ENCODE assay signal across 14 cellular contexts in the genomic region with DNA sequence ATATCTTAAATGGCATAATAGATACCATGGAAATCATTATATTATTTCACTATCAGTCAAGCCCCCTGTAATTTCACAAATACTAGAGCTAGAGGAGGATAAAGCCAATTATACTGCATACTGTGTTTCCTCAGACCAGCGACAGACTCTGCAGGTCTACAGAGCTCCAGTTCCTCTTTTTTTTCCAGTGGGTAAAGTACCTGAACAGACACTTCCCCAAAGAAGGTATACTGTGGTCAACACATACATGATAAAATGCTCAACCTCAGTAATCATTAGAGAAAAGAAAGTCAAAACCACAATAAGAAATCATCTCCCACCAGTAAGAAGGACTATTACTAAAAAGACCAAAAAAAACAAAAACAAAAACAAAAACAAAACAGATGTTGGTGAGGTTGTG.
DNase-seq lines count a peak whose midpoint lies in the region; ATAC-seq lines count a peak whose summit lies in the region.
"Had no signal": no experiment of that assay in that cellular context is flagged by ENCODE, and none has a peak within 500 bp of the region (broad histone marks: within the 10 kb centered on the region; RNA-seq: fewer than 3 reads in every experiment).

No MANE protein-coding gene starts in this region.

- H3K9me3 Mint-ChIP-seq in stimulated activated memory B cell treated with anti-CD40 and anti-IgM and Interleukin-4, amounts not matched to agents 10 μg/mL and 1 μg/mL and 100 μg/mL, for 72 hours, result peaks cover 2% of the 10 kb centered on the region

- H3K36me3 Mint-ChIP-seq in stimulated activated memory B cell treated with anti-CD40 and anti-IgM and Interleukin-4, amounts not matched to agents 10 μg/mL and 1 μg/mL and 100 μg/mL, for 72 hours, result no peaks in the 10 kb centered on the region
- H3K36me3 Mint-ChIP-seq: memory B cell had no signal

- DNase-seq in HK-2 (ENCODE audit: unreplicated experiment) (no peak), NCI-H748 treated with DMSO at 0.1 percent for 48 hours (lab: John Stamatoyannopoulos, UW) (no peak), dedifferentiated amniotic fluid mesenchymal stem cell (ENCODE audit: extremely low spot score) (no peak)
- DNase-seq: activated CD4-positive, CD25-positive, alpha-beta regulatory T cell treated with anti-CD3 and anti-CD28 coated beads, Interleukin-2, amount 50 U/mL, for 72 hours; activated T-cell treated with anti-CD3 and anti-CD28 coated beads, Interleukin-2, amount 50 U/mL, for 1 hour; CD4-positive, alpha-beta T cell; cortex of kidney; KBM-7; NCI-H1930 had no signal

- H3K27ac Mint-ChIP-seq in stimulated activated memory B cell treated with anti-CD40 and anti-IgM and Interleukin-4, amounts not matched to agents 10 μg/mL and 1 μg/mL and 100 μg/mL, for 72 hours, result no peak overlapping the region
- H3K27ac Mint-ChIP-seq: CD4-positive, alpha-beta T cell; memory B cell had no signal

- ATAC-seq in GM19043 (IDR thresholded peaks at IDR 0.05; ENCODE audit: low read depth, unreplicated experiment) (peak; percentile 60), GM21825 (IDR thresholded peaks at IDR 0.05; ENCODE audit: unreplicated experiment) (peak; percentile 87), HG03159 (IDR thresholded peaks at IDR 0.05; ENCODE audit: unreplicated experiment) (peak; percentile 88)
- peak; percentile 72 for ATAC-seq in stimulated activated memory B cell treated with anti-CD40 and anti-IgM and Interleukin-4, amounts not matched to agents 10 μg/mL and 1 μg/mL and 100 μg/mL, for 72 hours

- no peaks in the 10 kb centered on the region for H3K27me3 Mint-ChIP-seq in stimulated activated memory B cell treated with anti-CD40 and anti-IgM and Interleukin-4, amounts not matched to agents 10 μg/mL and 1 μg/mL and 100 μg/mL, for 72 hours
- H3K27me3 Mint-ChIP-seq: CD4-positive, alpha-beta T cell; memory B cell had no signal

- H3K4me1 Mint-ChIP-seq in stimulated activated memory B cell treated with anti-CD40 and anti-IgM and Interleukin-4, amounts not matched to agents 10 μg/mL and 1 μg/mL and 100 μg/mL, for 72 hours, result no peaks in the 10 kb centered on the region
- H3K4me1 Mint-ChIP-seq: memory B cell had no signal

- no peak overlapping the region for H3K4me3 Mint-ChIP-seq in stimulated activated memory B cell treated with anti-CD40 and anti-IgM and Interleukin-4, amounts not matched to agents 10 μg/mL and 1 μg/mL and 100 μg/mL, for 72 hours
- H3K4me3 Mint-ChIP-seq: CD4-positive, alpha-beta T cell; memory B cell had no signal
